16 cellular contexts compared by ENCODE assay signal in genomic region chr13:87798536-87798935, GRCh38.
"Had no signal": no experiment of that assay in that cellular context is flagged by ENCODE, and none has a peak within 500 bp of the region (broad histone marks: within the 10 kb centered on the region; RNA-seq: fewer than 3 reads in every experiment).

No MANE protein-coding gene starts in this region.

- H3K9me3 Mint-ChIP-seq: activated CD4-positive, alpha-beta memory T cell treated with anti-CD3 and anti-CD28 coated beads for 36 hours had no signal

- H3K27me3 Mint-ChIP-seq: activated CD4-positive, alpha-beta memory T cell treated with anti-CD3 and anti-CD28 coated beads for 36 hours; activated CD4-positive, alpha-beta T cell treated with anti-CD3 and anti-CD28 coated beads for 36 hours; activated CD8-positive, alpha-beta memory T cell treated with anti-CD3 and anti-CD28 coated beads, Interleukin-2, amount 10 ng/mL, durations not matched to agents 7 days and 5 days; activated naive CD8-positive, alpha-beta T cell treated with anti-CD3 and anti-CD28 coated beads, Interleukin-2, amount 50 U/mL, for 24 hours; natural killer cell treated with Interleukin-12 subunit alpha and Interleukin-12 subunit beta and Interleukin-15 and Interleukin-18, amount 100 ng/mL, for 72 hours had no signal

- H3K4me3 Mint-ChIP-seq: activated CD4-positive, alpha-beta memory T cell treated with anti-CD3 and anti-CD28 coated beads for 36 hours; activated CD4-positive, alpha-beta T cell treated with anti-CD3 and anti-CD28 coated beads for 36 hours; activated CD8-positive, alpha-beta memory T cell treated with anti-CD3 and anti-CD28 coated beads, Interleukin-2, amount 10 ng/mL, durations not matched to agents 7 days and 5 days; activated naive CD4-positive, alpha-beta T cell treated with anti-CD3 and anti-CD28 coated beads for 36 hours; activated naive CD8-positive, alpha-beta T cell treated with anti-CD3 and anti-CD28 coated beads, Interleukin-2, amount 50 U/mL, for 24 hours; immature natural killer cell; natural killer cell treated with Interleukin-12 subunit alpha and Interleukin-12 subunit beta and Interleukin-15 and Interleukin-18, amount 100 ng/mL, for 72 hours had no signal

- H3K27ac Mint-ChIP-seq: activated CD4-positive, alpha-beta memory T cell treated with anti-CD3 and anti-CD28 coated beads for 36 hours; activated CD4-positive, alpha-beta T cell treated with anti-CD3 and anti-CD28 coated beads for 36 hours; activated CD8-positive, alpha-beta memory T cell treated with anti-CD3 and anti-CD28 coated beads, Interleukin-2, amount 10 ng/mL, durations not matched to agents 7 days and 5 days; activated naive CD4-positive, alpha-beta T cell treated with anti-CD3 and anti-CD28 coated beads for 36 hours; activated naive CD8-positive, alpha-beta T cell treated with anti-CD3 and anti-CD28 coated beads, Interleukin-2, amount 50 U/mL, for 24 hours; activated T-helper 2 cell treated with anti-CD3 and anti-CD28 coated beads, Interferon-gamma antibody, Interleukin-2, Interleukin-4, amounts not matched to agents 10 μg/mL and 5 μg/mL and 100 μg/mL, durations not matched to agents 14 hours and 24 hours and 36 hours; immature natural killer cell; natural killer cell treated with Interleukin-12 subunit alpha and Interleukin-12 subunit beta and Interleukin-15 and Interleukin-18, amount 100 ng/mL, for 72 hours had no signal

- H3K36me3 Mint-ChIP-seq: activated CD4-positive, alpha-beta memory T cell treated with anti-CD3 and anti-CD28 coated beads for 36 hours; activated CD8-positive, alpha-beta memory T cell treated with anti-CD3 and anti-CD28 coated beads, Interleukin-2, amount 10 ng/mL, durations not matched to agents 7 days and 5 days; immature natural killer cell; natural killer cell treated with Interleukin-12 subunit alpha and Interleukin-12 subunit beta and Interleukin-15 and Interleukin-18, amount 100 ng/mL, for 72 hours had no signal

- ATAC-seq: activated CD4-positive, alpha-beta T cell treated with anti-CD3 and anti-CD28 coated beads for 36 hours; activated CD8-positive, alpha-beta memory T cell treated with anti-CD3 and anti-CD28 coated beads, Interleukin-2, amount 10 ng/mL, durations not matched to agents 7 days and 5 days; activated naive CD8-positive, alpha-beta T cell treated with anti-CD3 and anti-CD28 coated beads, Interleukin-2, amount 50 U/mL, for 24 hours; foreskin keratinocyte; heart left ventricle; natural killer cell treated with Interleukin-12 subunit alpha and Interleukin-12 subunit beta and Interleukin-15 and Interleukin-18, amount 100 ng/mL, for 72 hours had no signal

- H3K4me1 Mint-ChIP-seq: activated CD4-positive, alpha-beta T cell treated with anti-CD3 and anti-CD28 coated beads for 36 hours; activated CD8-positive, alpha-beta memory T cell treated with anti-CD3 and anti-CD28 coated beads, Interleukin-2, amount 10 ng/mL, durations not matched to agents 7 days and 5 days; activated naive CD8-positive, alpha-beta T cell treated with anti-CD3 and anti-CD28 coated beads, Interleukin-2, amount 50 U/mL, for 24 hours; immature natural killer cell had no signal

- DNase-seq: activated CD4-positive, alpha-beta memory T cell treated with anti-CD3 and anti-CD28 coated beads for 36 hours; activated CD4-positive, alpha-beta T cell treated with anti-CD3 and anti-CD28 coated beads for 36 hours; activated CD8-positive, alpha-beta memory T cell treated with anti-CD3 and anti-CD28 coated beads, Interleukin-2, amount 10 ng/mL, durations not matched to agents 7 days and 5 days; activated naive CD4-positive, alpha-beta T cell treated with anti-CD3 and anti-CD28 coated beads for 36 hours; activated naive CD8-positive, alpha-beta T cell treated with anti-CD3 and anti-CD28 coated beads, Interleukin-2, amount 50 U/mL, for 24 hours; activated T-cell treated with anti-CD3 and anti-CD28 coated beads, Interleukin-2, amount 50 U/mL, for 1 hour; aorta; cortex of kidney; effector CD4-positive, alpha-beta T cell; foreskin keratinocyte; heart left ventricle; immature natural killer cell; mesendoderm; stimulated activated CD4-positive, alpha-beta T cell treated with anti-CD3 and anti-CD28 coated beads, Interleukin-2, amount 100 ng/mL, for 24 hours had no signal
